8 cellular contexts compared by ENCODE assay signal in the genomic region with DNA sequence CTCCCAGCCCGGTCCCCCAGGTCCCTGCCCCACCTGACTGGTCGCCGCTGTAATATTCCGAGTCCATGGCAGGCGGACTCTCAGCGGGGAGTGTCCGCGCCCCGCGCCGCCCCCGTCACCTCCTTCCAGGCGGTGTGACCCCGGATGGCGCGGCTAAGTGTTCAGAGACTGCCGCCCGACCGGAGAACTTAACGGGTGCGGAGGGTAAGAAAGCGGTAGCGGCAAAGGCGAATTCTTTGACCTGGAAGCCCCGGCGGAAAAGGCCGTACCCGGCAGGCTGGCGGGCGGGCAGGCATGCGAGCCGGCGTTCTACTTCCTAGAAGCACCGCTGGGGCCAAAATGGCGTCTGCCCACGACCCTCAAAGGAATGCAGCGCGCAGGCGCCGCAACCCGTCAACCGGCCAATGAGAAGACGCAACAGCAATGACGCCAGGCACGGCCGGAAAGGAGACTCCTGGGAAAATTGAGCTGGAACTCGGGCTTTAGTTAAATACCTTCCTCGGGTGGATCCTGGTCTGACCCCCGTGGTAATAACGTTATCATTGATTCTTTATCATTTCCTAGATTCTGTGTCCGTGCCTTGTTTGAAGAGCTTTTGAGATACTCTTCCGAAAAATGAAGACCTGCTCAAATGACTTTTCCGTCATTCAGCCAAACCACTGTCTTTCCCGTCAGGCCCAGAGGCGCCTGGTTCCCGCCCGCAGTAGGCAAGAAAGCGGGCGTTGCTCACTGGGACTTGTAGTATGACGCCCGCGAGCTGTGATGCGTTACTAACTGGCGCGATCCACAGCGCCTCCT. TPM values are rescaled to one million over a fixed set of nuclear protein-coding genes. Genes with fewer than 3 reads are reported as not detected.
A peak's percentile ranks its signal among the peaks of the same experiment; 100 is the strongest.
DNase-seq lines count a peak whose midpoint lies in the region; ATAC-seq lines count a peak whose summit lies in the region.

A gene (minus strand): TSS at position 348 of the 798 bp plus-strand sequence. CDS start 281 bp downstream, at position 67.

- H3K4me3 Mint-ChIP-seq in effector memory CD8-positive, alpha-beta T cell = peak within 1 kb of the TSS; percentile 93 to 94

- H3K36me3 Mint-ChIP-seq in effector memory CD8-positive, alpha-beta T cell (ENCODE audit: insufficient read depth) = peaks cover 25% of the 10 kb centered on the region

- DNase-seq in COLO829 (ENCODE audit: low spot score) (peak; percentile 95), HT1080 (ENCODE audit: low read depth) (peak; percentile 93), NOMO-1 treated with DMSO at 0.1 percent for 48 hours (lab: John Stamatoyannopoulos, UW; ENCODE audit: unreplicated experiment) (peak; percentile 96), medulla oblongata (ENCODE audit: extremely low spot score) (peak; percentile 98)
- DNase-seq in activated CD8-positive, alpha-beta memory T cell treated with anti-CD3 and anti-CD28 coated beads for 4 hours (ENCODE audit: low read depth in 2 of 2) = peak; percentile 83 to 84
- peak; percentile 86 to 88 (median 86) for DNase-seq in effector memory CD8-positive, alpha-beta T cell
- peak; percentile 84 for DNase-seq in stimulated activated CD8-positive, alpha-beta memory T cell treated with anti-CD3 and anti-CD28 coated beads, Interleukin-12 subunit alpha, Interleukin-12 subunit beta, amount 100 ng/mL, for 1 hour (ENCODE audit: low read depth)

- peak within 1 kb of the TSS; percentile 97 to 99 for H3K27ac Mint-ChIP-seq in effector memory CD8-positive, alpha-beta T cell

- no peaks in the 10 kb centered on the region for H3K9me3 Mint-ChIP-seq in effector memory CD8-positive, alpha-beta T cell

- ATAC-seq in GM21360 (IDR thresholded peaks at IDR 0.05; ENCODE audit: unreplicated experiment) = peak; percentile 84
- peak; percentile 87 for ATAC-seq in effector memory CD8-positive, alpha-beta T cell (replicated peaks)

- H3K4me1 Mint-ChIP-seq in effector memory CD8-positive, alpha-beta T cell (ENCODE audit: low read depth in 2 of 2) = peaks cover 23 to 37% of the 10 kb centered on the region in 2 donors

- no peaks in the 10 kb centered on the region for H3K27me3 Mint-ChIP-seq in effector memory CD8-positive, alpha-beta T cell

RNA-seq across cellular contexts. Expression of the gene that starts here (rescaled TPM):
- 39.5 and 42.5 TPM in 2 replicates for total RNA-seq in HT1080 (2014; rRNA removed; shearing (Covaris generic))
- 34.4 and 40.4 TPM in 2 replicates for polyA plus RNA-seq in HT1080 (2015; cell fraction: cytosol; rRNA removed)
- 57.3 and 65.7 TPM in 2 replicates for polyA plus RNA-seq in HT1080 (2015; cell fraction: nucleus; rRNA removed)

Comparison
In these comparisons a context has a peak if more than half of its experiments do, and no peak if none do; other contexts are left out.
1. Peak in every context shown above with its lines: DNase-seq and ATAC-seq.